9 cellular contexts compared by ENCODE assay signal in genomic region chr6:11218827-11219826, GRCh38. TPM values are rescaled to one million over a fixed set of nuclear protein-coding genes. Genes with fewer than 3 reads are reported as not detected.
DNase-seq lines count a peak whose midpoint lies in the region; ATAC-seq and TF ChIP-seq lines count a peak whose summit lies in the region.
"Had no signal": no experiment of that assay in that cellular context is flagged by ENCODE, and none has a peak within 500 bp of the region (broad histone marks: within the 10 kb centered on the region; RNA-seq: fewer than 3 reads in every experiment).

No MANE protein-coding gene starts in this region.

- no peaks in the 10 kb centered on the region for H3K9me3 Mint-ChIP-seq in stimulated activated naive CD8-positive, alpha-beta T cell treated with anti-CD3 and anti-CD28 coated beads, Interleukin-15, amount 100 ng/mL, for 72 hours
- no peaks in the 10 kb centered on the region for H3K9me3 Mint-ChIP-seq in CD8-positive, alpha-beta T cell

- H3K36me3 ChIP-seq in neutrophil, result peaks cover 26% of the 10 kb centered on the region
- no peaks in the 10 kb centered on the region for H3K36me3 ChIP-seq in CD8-positive, alpha-beta T cell (ENCODE audit: insufficient read depth, low read length)

- peaks cover 50% of the 10 kb centered on the region for H3K36me3 Mint-ChIP-seq in CD8-positive, alpha-beta T cell

- H3K4me3 ChIP-seq in neutrophil (ENCODE audit: low read depth in 1 of 2, low read length in 1 of 2), result no peak overlapping the region
- no peak overlapping the region for H3K4me3 ChIP-seq in CD8-positive, alpha-beta T cell (ENCODE audit: low read depth, low read length)

- DNase-seq in stimulated activated naive CD8-positive, alpha-beta T cell treated with anti-CD3 and anti-CD28 coated beads, Interleukin-15, Interleukin-2, amounts not matched to agents 100 U/mL and 50 U/mL, for 24 hours, result no peak
- DNase-seq in stimulated activated naive CD8-positive, alpha-beta T cell treated with anti-CD3 and anti-CD28 coated beads, Interleukin-15, amount 100 ng/mL, for 72 hours, result no peak
- DNase-seq in glomerular endothelial cell (ENCODE audit: extremely low read depth, low read depth, low spot score), result peak; percentile 91
- DNase-seq in CD8-positive, alpha-beta T cell, result no peak
- DNase-seq: NCI-H524 treated with DMSO at 0.1 percent for 48 hours had no signal

- H3K27ac Mint-ChIP-seq in stimulated activated naive CD8-positive, alpha-beta T cell treated with anti-CD3 and anti-CD28 coated beads, Interleukin-15, amount 100 ng/mL, for 72 hours, result no peak overlapping the region
- H3K27ac Mint-ChIP-seq in CD8-positive, alpha-beta T cell, result no peak overlapping the region

- no peaks in the 10 kb centered on the region for H3K9me3 ChIP-seq in neutrophil
- H3K9me3 ChIP-seq in CD8-positive, alpha-beta T cell (ENCODE audit: low read length), result no peaks in the 10 kb centered on the region

- H3K4me3 Mint-ChIP-seq in stimulated activated naive CD8-positive, alpha-beta T cell treated with anti-CD3 and anti-CD28 coated beads, Interleukin-15, amount 100 ng/mL, for 72 hours, result no peak overlapping the region
- H3K4me3 Mint-ChIP-seq in CD8-positive, alpha-beta T cell, result no peak overlapping the region

- no peak for TF ChIP-seq CTCF in neutrophil (IDR thresholded peaks at IDR 0.05)
- no peak for TF ChIP-seq CTCF in CD8-positive, alpha-beta T cell (IDR thresholded peaks at IDR 0.05)

- peak; percentile 49 for ATAC-seq in stimulated activated naive CD8-positive, alpha-beta T cell treated with anti-CD3 and anti-CD28 coated beads, Interleukin-15, Interleukin-2, amounts not matched to agents 100 U/mL and 50 U/mL, for 24 hours
- no peak for ATAC-seq in stimulated activated naive CD8-positive, alpha-beta T cell treated with anti-CD3 and anti-CD28 coated beads, Interleukin-15, amount 100 ng/mL, for 72 hours
- ATAC-seq in HG03565 (IDR thresholded peaks at IDR 0.05; ENCODE audit: unreplicated experiment) (no peak), HG03097 (IDR thresholded peaks at IDR 0.05; ENCODE audit: low FRiP score, unreplicated experiment) (no peak), GM18502 (IDR thresholded peaks at IDR 0.05; ENCODE audit: poor library complexity, unreplicated experiment) (no peak)
- no peak for ATAC-seq in CD8-positive, alpha-beta T cell

- H3K27ac ChIP-seq in neutrophil, result peak overlapping the region; percentile 14
- no peak overlapping the region for H3K27ac ChIP-seq in CD8-positive, alpha-beta T cell (ENCODE audit: low read depth, low read length)

- POLR2A ChIA-PET in CD8-positive, alpha-beta T cell (lab: Charles Lee), result no interaction called here

- H3K27me3 ChIP-seq in neutrophil, result no peaks in the 10 kb centered on the region
- H3K27me3 ChIP-seq in CD8-positive, alpha-beta T cell (ENCODE audit: insufficient read depth, low read length), result no peaks in the 10 kb centered on the region

- CTCF ChIA-PET in CD8-positive, alpha-beta T cell (lab: Charles Lee), result interaction anchor here (0.7 to 1.2 kb wide), 2 partner anchors 15 to 47 kb away, joined by 3 to 4 read pairs; no protein-coding TSS in a partner anchor

- intact Hi-C loops in CD8-positive, alpha-beta T cell (cut with DNase I, micrococcal nuclease), result no loop called here

- H3K4me1 ChIP-seq in neutrophil (ENCODE audit: control insufficient read depth in 1 of 2, insufficient read depth in 1 of 2, low read depth in 1 of 2, low read length in 1 of 2), result peaks cover 0 to 8% of the 10 kb centered on the region in 2 experiments
- H3K4me1 ChIP-seq in CD8-positive, alpha-beta T cell (ENCODE audit: insufficient read depth, low read length), result peaks cover 7% of the 10 kb centered on the region

- H3K4me1 Mint-ChIP-seq in stimulated activated naive CD8-positive, alpha-beta T cell treated with anti-CD3 and anti-CD28 coated beads, Interleukin-15, amount 100 ng/mL, for 72 hours, result peaks cover 54% of the 10 kb centered on the region
- H3K4me1 Mint-ChIP-seq in CD8-positive, alpha-beta T cell (ENCODE audit: low read depth), result peaks cover 34% of the 10 kb centered on the region

- H3K27me3 Mint-ChIP-seq in stimulated activated naive CD8-positive, alpha-beta T cell treated with anti-CD3 and anti-CD28 coated beads, Interleukin-15, amount 100 ng/mL, for 72 hours, result no peaks in the 10 kb centered on the region
- H3K27me3 Mint-ChIP-seq in CD8-positive, alpha-beta T cell (ENCODE audit: low read depth), result no peaks in the 10 kb centered on the region

RNA-seq across cellular contexts. Expression of gene NEDD9, which starts 13.3 kb away (rescaled TPM):
- 87.6 and 149 TPM in 2 replicates for total RNA-seq in glomerular endothelial cell
- total RNA-seq in CD8-positive, alpha-beta T cell, result 10 to 100 TPM; 41.2 to 44.2 TPM
